ENCODE assay signal across 20 cellular contexts in the genomic region with DNA sequence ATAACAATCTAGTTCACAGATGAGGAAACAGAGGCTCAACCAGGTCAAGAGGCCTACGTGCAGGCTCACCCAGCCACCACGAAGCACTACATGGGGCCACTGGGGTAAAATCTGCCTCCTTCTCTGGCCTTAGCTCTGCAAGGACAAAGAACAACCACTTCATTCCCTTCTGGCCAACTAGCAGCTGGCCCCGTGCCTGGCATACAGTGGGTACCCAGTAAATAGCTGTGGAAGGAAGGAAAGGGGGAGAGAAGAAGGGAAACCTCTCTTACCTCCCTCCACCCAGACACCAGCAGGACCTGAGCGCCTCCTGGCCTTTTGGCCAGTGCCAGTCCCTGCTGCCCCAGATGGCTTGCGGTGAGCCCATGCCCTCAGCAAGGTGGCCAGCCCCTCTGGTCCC.
DNase-seq lines count a peak whose midpoint lies in the region; ATAC-seq and TF ChIP-seq lines count a peak whose summit lies in the region.
"Had no signal": no experiment of that assay in that cellular context is flagged by ENCODE, and none has a peak within 500 bp of the region (broad histone marks: within the 10 kb centered on the region; RNA-seq: fewer than 3 reads in every experiment).

No MANE protein-coding gene starts in this region.

- no peaks in the 10 kb centered on the region for H3K79me2 ChIP-seq in mesendoderm (ENCODE audit: control insufficient read depth, insufficient read depth, low read length)

- no peaks in the 10 kb centered on the region for H3K79me1 ChIP-seq in mesendoderm (ENCODE audit: low read length)

- peak overlapping the region in 1 of 5 experiments; percentile 38 for H3K4me3 Mint-ChIP-seq in brain
- H3K4me3 Mint-ChIP-seq in CD8-positive, alpha-beta memory T cell = no peak overlapping the region
- H3K4me3 Mint-ChIP-seq: CD4-positive, CD25-positive, alpha-beta regulatory T cell had no signal

- no peaks in the 10 kb centered on the region for H3K36me3 ChIP-seq in HUES48 (ENCODE audit: control insufficient read depth, insufficient read depth, low read length)
- H3K36me3 ChIP-seq in mesendoderm (ENCODE audit: control insufficient read depth, insufficient read depth, low read length) = no peaks in the 10 kb centered on the region
- H3K36me3 ChIP-seq in CD8-positive, alpha-beta memory T cell (ENCODE audit: insufficient read depth, low read length) = no peaks in the 10 kb centered on the region
- H3K36me3 ChIP-seq: BLaER1, MG63 had no signal

- peak overlapping the region; percentile 7 to 99 (median 86) for H3K27ac Mint-ChIP-seq in brain
- H3K27ac Mint-ChIP-seq in CD8-positive, alpha-beta memory T cell = no peak overlapping the region
- H3K27ac Mint-ChIP-seq: CD4-positive, CD25-positive, alpha-beta regulatory T cell had no signal

- no peaks in the 10 kb centered on the region for H3K27me3 ChIP-seq in HUES48 (ENCODE audit: control insufficient read depth, insufficient read depth, low read length)
- H3K27me3 ChIP-seq in mesendoderm (ENCODE audit: insufficient read depth, low read length, poor library complexity) = no peaks in the 10 kb centered on the region
- peaks cover 4% of the 10 kb centered on the region for H3K27me3 ChIP-seq in CD8-positive, alpha-beta memory T cell (ENCODE audit: insufficient read depth, low read length, poor library complexity, severe bottlenecking)
- H3K27me3 ChIP-seq: BLaER1 had no signal

- H3K4ac ChIP-seq in mesendoderm (ENCODE audit: low read depth, low read length) = no peak overlapping the region

- no peak overlapping the region for H2AK5ac ChIP-seq in mesendoderm (ENCODE audit: low read length)

- no peak overlapping the region for H2BK5ac ChIP-seq in mesendoderm (ENCODE audit: low read length)

- H3K4me3 ChIP-seq in HUES48 (ENCODE audit: low read depth, low read length) = no peak overlapping the region
- no peak overlapping the region for H3K4me3 ChIP-seq in mesendoderm (ENCODE audit: low read length)
- H3K4me3 ChIP-seq in CD8-positive, alpha-beta memory T cell (ENCODE audit: low read length) = no peak overlapping the region
- H3K4me3 ChIP-seq: BLaER1, MG63, SK-N-MC had no signal

- H3K36me3 Mint-ChIP-seq in brain = no peaks in the 10 kb centered on the region
- no peaks in the 10 kb centered on the region for H3K36me3 Mint-ChIP-seq in CD8-positive, alpha-beta memory T cell
- H3K36me3 Mint-ChIP-seq: CD4-positive, CD25-positive, alpha-beta regulatory T cell had no signal

- TF ChIP-seq CTCF in brain (conservative IDR thresholded peaks at IDR 0.05) = no peak

- no peak overlapping the region for H4K5ac ChIP-seq in mesendoderm (ENCODE audit: low read length)

- H3K56ac ChIP-seq in mesendoderm (ENCODE audit: low read length) = peak overlapping the region; percentile 10

- WGBS in mesendoderm (ENCODE audit: extremely low coverage, insufficient coverage, low lambda C conversion rate) = no CpG with 5 or more reads among the region's 5 CpGs

- H3K9ac ChIP-seq in HUES48 (ENCODE audit: low read depth, low read length) (no peak overlapping the region), mesendoderm (ENCODE audit: low read length) (no peak overlapping the region)
- H3K9ac ChIP-seq: BLaER1 had no signal

- H2BK120ac ChIP-seq in mesendoderm (ENCODE audit: low read depth, low read length) = no peak overlapping the region

- H3K27me3 Mint-ChIP-seq in brain = peaks cover 4% of the 10 kb centered on the region
- peaks cover 13% of the 10 kb centered on the region in 2 donors for H3K27me3 Mint-ChIP-seq in CD8-positive, alpha-beta memory T cell

- H3K18ac ChIP-seq in mesendoderm (ENCODE audit: low read length) = no peak overlapping the region

- no peak overlapping the region for H3K4me2 ChIP-seq in mesendoderm (ENCODE audit: low read length)
- H3K4me2 ChIP-seq: BLaER1 had no signal

- ATAC-seq in left cardiac atrium = no peak

- no peaks in the 10 kb centered on the region for H3K9me3 Mint-ChIP-seq in brain
- H3K9me3 Mint-ChIP-seq in CD8-positive, alpha-beta memory T cell = no peaks in the 10 kb centered on the region

- POLR2A ChIA-PET in CD8-positive, alpha-beta memory T cell (lab: Charles Lee) = no interaction called here

- no peaks in the 10 kb centered on the region for H3K9me3 ChIP-seq in HUES48 (ENCODE audit: control insufficient read depth, insufficient read depth, low read length)
- no peaks in the 10 kb centered on the region for H3K9me3 ChIP-seq in CD8-positive, alpha-beta memory T cell (ENCODE audit: low read length)
- H3K9me3 ChIP-seq: BLaER1, MG63 had no signal

- H2BK15ac ChIP-seq in mesendoderm (replicated peaks; ENCODE audit: low read depth) = no peak overlapping the region

- CTCF ChIA-PET in CD8-positive, alpha-beta memory T cell (lab: Charles Lee) = no interaction called here

- no peak overlapping the region for H3K23ac ChIP-seq in mesendoderm (ENCODE audit: low read length)

- peaks cover 13% of the 10 kb centered on the region; the same call in 1 of the 2 replicates for H3K4me1 ChIP-seq in HUES48 (ENCODE audit: control insufficient read depth, insufficient read depth, low read length)
- peaks cover 3% of the 10 kb centered on the region for H3K4me1 ChIP-seq in mesendoderm (ENCODE audit: control insufficient read depth, low read depth, low read length)
- no peaks in the 10 kb centered on the region for H3K4me1 ChIP-seq in CD8-positive, alpha-beta memory T cell (ENCODE audit: insufficient read depth, low read length)

- H3K4me1 Mint-ChIP-seq in brain = peaks cover 14% of the 10 kb centered on the region
- H3K4me1 Mint-ChIP-seq in CD8-positive, alpha-beta memory T cell = no peaks in the 10 kb centered on the region
- H3K4me1 Mint-ChIP-seq: CD4-positive, CD25-positive, alpha-beta regulatory T cell had no signal

- H3K27ac ChIP-seq in HUES48 (ENCODE audit: low read depth, low read length) = peak overlapping the region; percentile 13
- no peak overlapping the region for H3K27ac ChIP-seq in mesendoderm (ENCODE audit: low read depth, low read length)
- no peak overlapping the region for H3K27ac ChIP-seq in CD8-positive, alpha-beta memory T cell (ENCODE audit: low read depth, low read length)
- H3K27ac ChIP-seq: 22Rv1, BLaER1, SK-N-MC had no signal

- intact Hi-C loops in left cardiac atrium (cut with DNase I) = no loop called here

- DNase-seq in DMS 273 (lab: John Stamatoyannopoulos, UW; ENCODE audit: unreplicated experiment) (peak; percentile 38), DMS 273 treated with DMSO at 0.1 percent for 48 hours (lab: John Stamatoyannopoulos, UW) (no peak), mesendoderm (no peak), left cardiac atrium (no peak), AG08395 (ENCODE audit: low spot score) (no peak)
- no peak for DNase-seq in CD8-positive, alpha-beta memory T cell
- DNase-seq: CD4-positive, CD25-positive, alpha-beta regulatory T cell; DMS79; EL; GF-D8; KBM-7; MG63; NCI-H1105 treated with DMSO at 0.1 percent for 48 hours; NCI-H446 treated with DMSO at 0.1 percent for 48 hours; SIG-M5 had no signal

- H4K8ac ChIP-seq in mesendoderm (ENCODE audit: low read depth, low read length) = no peak overlapping the region

Comparison
In these comparisons a context has a peak if more than half of its experiments do, and no peak if none do; other contexts are left out.
1. H3K27ac Mint-ChIP-seq: peak in brain (5 of 5); none in CD8-positive, alpha-beta memory T cell (0 of 8).